In genomic region chr12:42921741-42922511, GRCh38 we compare ENCODE assay signal across 16 cellular contexts.
DNase-seq lines count a peak whose midpoint lies in the region; ATAC-seq and TF ChIP-seq lines count a peak whose summit lies in the region.
"Had no signal": no experiment of that assay in that cellular context is flagged by ENCODE, and none has a peak within 500 bp of the region (broad histone marks: within the 10 kb centered on the region; RNA-seq: fewer than 3 reads in every experiment).

No MANE protein-coding gene starts in this region.

- H3K27me3 ChIP-seq in WERI-Rb-1 (ENCODE audit: insufficient read depth, low read depth, severe bottlenecking) (no peaks in the 10 kb centered on the region), upper lobe of right lung (no peaks in the 10 kb centered on the region), vagina (no peaks in the 10 kb centered on the region)
- H3K27me3 ChIP-seq: dorsolateral prefrontal cortex, heart left ventricle, neural progenitor cell had no signal

- intact Hi-C loops in MCF 10A (cut with micrococcal nuclease) (no loop called here), upper lobe of right lung (cut with DNase I) (no loop called here), vagina (cut with DNase I) (no loop called here)

- no peaks in the 10 kb centered on the region for H3K4me1 Mint-ChIP-seq in MCF 10A (ENCODE audit: insufficient read depth, unreplicated experiment)
- H3K4me1 Mint-ChIP-seq: neural progenitor cell had no signal

- peak; percentile 17 to 60 for DNase-seq in T47D (ENCODE audit: low read depth in 1 of 2, low spot score in 1 of 2)
- DNase-seq in MCF 10A (ENCODE audit: unreplicated experiment): no peak
- DNase-seq in WERI-Rb-1: peak; percentile 7
- DNase-seq in islet precursor cell: peak; percentile 95
- no peak for DNase-seq in upper lobe of right lung
- DNase-seq in MV-4-11 (lab: John Stamatoyannopoulos, UW): no peak
- no peak for DNase-seq in vagina (ENCODE audit: extremely low spot score in 2 of 2)
- DNase-seq in RWPE1 (ENCODE audit: low spot score): no peak
- DNase-seq: activated CD4-positive, alpha-beta T cell treated with anti-CD3 and anti-CD28 coated beads for 1 hour; activated T-cell treated with anti-CD3 and anti-CD28 coated beads, Interleukin-2, amount 50 U/mL, for 24 hours; heart left ventricle; Kasumi-1; left ventricle myocardium superior; NCI-H2171 had no signal

- peaks cover 13% of the 10 kb centered on the region for H3K4me1 ChIP-seq in upper lobe of right lung
- H3K4me1 ChIP-seq in vagina: peaks cover 24% of the 10 kb centered on the region
- H3K4me1 ChIP-seq: neural progenitor cell had no signal

- TF ChIP-seq CTCF in MCF 10A (IDR thresholded peaks at IDR 0.05; ENCODE audit: unreplicated experiment): no peak
- TF ChIP-seq CTCF in WERI-Rb-1 (IDR thresholded peaks at IDR 0.05; ENCODE audit: low read depth, low read length): no peak
- TF ChIP-seq CTCF in upper lobe of right lung (IDR thresholded peaks at IDR 0.05): no peak
- no peak for TF ChIP-seq CTCF in vagina (IDR thresholded peaks at IDR 0.05)
- no peak for TF ChIP-seq CTCF in RWPE1 (conservative IDR thresholded peaks at IDR 0.05; ENCODE audit: low read depth)

- H3K27ac Mint-ChIP-seq in MCF 10A (ENCODE audit: low read depth, unreplicated experiment): no peak overlapping the region
- H3K27ac Mint-ChIP-seq: activated T-cell treated with anti-CD3 and anti-CD28 coated beads, Interleukin-2, amount 50 U/mL, for 24 hours; neural progenitor cell had no signal

- POLR2A ChIA-PET in MCF 10A (lab: Yijun Ruan, JAX) (no interaction called here), RWPE1 (lab: Yijun Ruan, JAX; ENCODE audit: low non-redundant PET) (no interaction called here)

- BruUV-seq in MCF 10A (replicated peaks; lab: Mats Ljungman, UMichigan): no TSS peak

- H3K4me3 ChIP-seq in WERI-Rb-1 (ENCODE audit: low read depth, low read length): no peak overlapping the region
- no peak overlapping the region for H3K4me3 ChIP-seq in upper lobe of right lung
- no peak overlapping the region for H3K4me3 ChIP-seq in vagina
- H3K4me3 ChIP-seq: dorsolateral prefrontal cortex, heart left ventricle, neural progenitor cell had no signal

- H3K27me3 Mint-ChIP-seq in MCF 10A (ENCODE audit: insufficient read depth, unreplicated experiment): no peaks in the 10 kb centered on the region
- H3K27me3 Mint-ChIP-seq: activated T-cell treated with anti-CD3 and anti-CD28 coated beads, Interleukin-2, amount 50 U/mL, for 24 hours had no signal

- no peaks in the 10 kb centered on the region for H3K36me3 Mint-ChIP-seq in MCF 10A (ENCODE audit: insufficient read depth, unreplicated experiment)
- H3K36me3 Mint-ChIP-seq: neural progenitor cell had no signal

- CTCF ChIA-PET in MCF 10A (lab: Yijun Ruan, JAX): no interaction called here
- CTCF ChIA-PET in RWPE1 (lab: Yijun Ruan, JAX): no interaction called here

- H3K4me3 Mint-ChIP-seq in MCF 10A (ENCODE audit: unreplicated experiment): no peak overlapping the region
- H3K4me3 Mint-ChIP-seq: activated T-cell treated with anti-CD3 and anti-CD28 coated beads, Interleukin-2, amount 50 U/mL, for 24 hours; neural progenitor cell had no signal

- no peaks in the 10 kb centered on the region for H3K9me3 ChIP-seq in WERI-Rb-1 (ENCODE audit: severe bottlenecking)
- no peaks in the 10 kb centered on the region for H3K9me3 ChIP-seq in upper lobe of right lung
- no peaks in the 10 kb centered on the region for H3K9me3 ChIP-seq in vagina
- H3K9me3 ChIP-seq: heart left ventricle had no signal

- H3K36me3 ChIP-seq in WERI-Rb-1: no peaks in the 10 kb centered on the region
- no peaks in the 10 kb centered on the region for H3K36me3 ChIP-seq in upper lobe of right lung
- H3K36me3 ChIP-seq in vagina: no peaks in the 10 kb centered on the region
- H3K36me3 ChIP-seq: heart left ventricle, neural progenitor cell had no signal

- peak; percentile 49 for ATAC-seq in upper lobe of right lung
- ATAC-seq: heart left ventricle, left ventricle myocardium superior had no signal

- in situ Hi-C loops in T47D (cut with HindIII; ENCODE audit: low pct_unique_long_range_greater_than_20kb, low sequenced_read_pairs): no loop called here

- TF ChIP-seq POLR2A in vagina (IDR thresholded peaks at IDR 0.05): no peak

- no peak overlapping the region for H3K27ac ChIP-seq in WERI-Rb-1
- no peak overlapping the region for H3K27ac ChIP-seq in upper lobe of right lung
- H3K27ac ChIP-seq in vagina: no peak overlapping the region
- H3K27ac ChIP-seq in RWPE1: no peak overlapping the region
- H3K27ac ChIP-seq: heart left ventricle, neural progenitor cell had no signal

- no peaks in the 10 kb centered on the region for H3K9me3 Mint-ChIP-seq in MCF 10A (ENCODE audit: unreplicated experiment)
- H3K9me3 Mint-ChIP-seq: neural progenitor cell had no signal

Comparison
In these comparisons a context has a peak if more than half of its experiments do, and no peak if none do; other contexts are left out.
1. DNase-seq: peak in T47D (2 of 2), WERI-Rb-1 (single experiment) and islet precursor cell (single experiment); none in MCF 10A (single experiment), upper lobe of right lung (single experiment), MV-4-11 (single experiment), vagina (0 of 2) and RWPE1 (single experiment).